ENCODE assay signal across 8 cellular contexts in genomic region chr2:41698787-41699422, GRCh38.
DNase-seq lines count a peak whose midpoint lies in the region; TF ChIP-seq lines count a peak whose summit lies in the region.

No MANE protein-coding gene starts in this region.

- no peaks in the 10 kb centered on the region for H3K9me2 ChIP-seq in GM23248 (ENCODE audit: insufficient read depth)

- H4K20me1 ChIP-seq in GM23248 (ENCODE audit: insufficient read depth): no peaks in the 10 kb centered on the region

- H3K79me2 ChIP-seq in GM23248 (ENCODE audit: insufficient read depth): no peaks in the 10 kb centered on the region

- H3K9ac ChIP-seq in GM23248: no peak overlapping the region
- H3K9ac ChIP-seq in skeletal muscle tissue (ENCODE audit: low read depth in 1 of 3, low read length in 3 of 3): no peak overlapping the region

- WGBS in GM23248 (ENCODE audit: low coverage in 1 of 2, low lambda C conversion rate in 2 of 2, missing lambda C conversion rate in 2 of 2), 2 experiments: 26% methylated on average over 16 of the region's 16 CpGs

- H3K27me3 ChIP-seq in GM23248 (replicated peaks; ENCODE audit: insufficient read depth): peaks cover 5% of the 10 kb centered on the region; the same call in 1 of the 2 replicates
- H3K27me3 ChIP-seq in right atrium auricular region: no peaks in the 10 kb centered on the region
- no peaks in the 10 kb centered on the region for H3K27me3 ChIP-seq in skeletal muscle tissue (ENCODE audit: control insufficient read depth in 3 of 3, insufficient read depth in 3 of 3, low read length in 3 of 3)

- DNase-seq in AG20443 (ENCODE audit: low spot score): peak; percentile 60
- peak; percentile 6 for DNase-seq in GM23248
- no peak for DNase-seq in right atrium auricular region (ENCODE audit: low spot score)
- DNase-seq in cerebellar nuclear complex (lab: John Stamatoyannopoulos, UW): no peak
- DNase-seq in NCI-H2196 treated with DMSO at 0.1 percent for 48 hours (lab: John Stamatoyannopoulos, UW; ENCODE audit: unreplicated experiment): no peak
- DNase-seq in NCI-H345 treated with DMSO at 0.1 percent for 48 hours (lab: John Stamatoyannopoulos, UW; ENCODE audit: unreplicated experiment): no peak

- TF ChIP-seq CTCF in VCaP (conservative IDR thresholded peaks at IDR 0.05) (peak; percentile 95), right atrium auricular region (IDR thresholded peaks at IDR 0.05) (peak; percentile 61 to 88)

- H3K4me3 ChIP-seq in GM23248 (no peak overlapping the region), right atrium auricular region (no peak overlapping the region), skeletal muscle tissue (ENCODE audit: low read length in 3 of 3) (peak overlapping the region in 2 of 3 donors; percentile 39 to 41)

- H2AFZ ChIP-seq in GM23248: 0 out of 2 replicates have a peak overlapping the region, but pooled peaks have one; percentile 29

- in situ Hi-C loops in GM23248 (cut with MboI): no loop called here

- no peaks in the 10 kb centered on the region for H3F3A ChIP-seq in GM23248 (ENCODE audit: insufficient read depth)

- H3K36me3 ChIP-seq in GM23248 (ENCODE audit: low read depth) (no peaks in the 10 kb centered on the region), right atrium auricular region (no peaks in the 10 kb centered on the region), skeletal muscle tissue (ENCODE audit: control insufficient read depth in 3 of 3, insufficient read depth in 3 of 3, low read length in 3 of 3) (no peaks in the 10 kb centered on the region)

- H3K4me1 ChIP-seq in GM23248 (ENCODE audit: insufficient read depth): no peaks in the 10 kb centered on the region
- H3K4me1 ChIP-seq in right atrium auricular region: no peaks in the 10 kb centered on the region
- no peaks in the 10 kb centered on the region for H3K4me1 ChIP-seq in skeletal muscle tissue (ENCODE audit: control insufficient read depth in 3 of 3, insufficient read depth in 3 of 3, low read length in 3 of 3)

- H3K27ac ChIP-seq in GM23248 (no peak overlapping the region), VCaP (peak overlapping the region; percentile 40; the same call in 1 of the 2 replicates), right atrium auricular region (no peak overlapping the region), skeletal muscle tissue (ENCODE audit: low read depth, low read length) (no peak overlapping the region)

- H3K9me3 ChIP-seq in GM23248 (ENCODE audit: low read depth) (no peaks in the 10 kb centered on the region), right atrium auricular region (no peaks in the 10 kb centered on the region), skeletal muscle tissue (ENCODE audit: control insufficient read depth in 3 of 3, low read length in 3 of 3) (no peaks in the 10 kb centered on the region)

- no peak overlapping the region for H3K4me2 ChIP-seq in GM23248 (ENCODE audit: unreplicated experiment)

Comparison
In these comparisons a context has a peak if more than half of its experiments do, and no peak if none do; other contexts are left out.
1. DNase-seq: peak in AG20443 (single experiment) and GM23248 (single experiment); none in right atrium auricular region (single experiment), cerebellar nuclear complex (0 of 2), NCI-H2196 treated with DMSO at 0.1 percent for 48 hours (single experiment) and NCI-H345 treated with DMSO at 0.1 percent for 48 hours (single experiment).
2. H3K4me3 ChIP-seq: peak in skeletal muscle tissue (2 of 3); none in GM23248 (single experiment) and right atrium auricular region (0 of 2).